In the genomic region with DNA sequence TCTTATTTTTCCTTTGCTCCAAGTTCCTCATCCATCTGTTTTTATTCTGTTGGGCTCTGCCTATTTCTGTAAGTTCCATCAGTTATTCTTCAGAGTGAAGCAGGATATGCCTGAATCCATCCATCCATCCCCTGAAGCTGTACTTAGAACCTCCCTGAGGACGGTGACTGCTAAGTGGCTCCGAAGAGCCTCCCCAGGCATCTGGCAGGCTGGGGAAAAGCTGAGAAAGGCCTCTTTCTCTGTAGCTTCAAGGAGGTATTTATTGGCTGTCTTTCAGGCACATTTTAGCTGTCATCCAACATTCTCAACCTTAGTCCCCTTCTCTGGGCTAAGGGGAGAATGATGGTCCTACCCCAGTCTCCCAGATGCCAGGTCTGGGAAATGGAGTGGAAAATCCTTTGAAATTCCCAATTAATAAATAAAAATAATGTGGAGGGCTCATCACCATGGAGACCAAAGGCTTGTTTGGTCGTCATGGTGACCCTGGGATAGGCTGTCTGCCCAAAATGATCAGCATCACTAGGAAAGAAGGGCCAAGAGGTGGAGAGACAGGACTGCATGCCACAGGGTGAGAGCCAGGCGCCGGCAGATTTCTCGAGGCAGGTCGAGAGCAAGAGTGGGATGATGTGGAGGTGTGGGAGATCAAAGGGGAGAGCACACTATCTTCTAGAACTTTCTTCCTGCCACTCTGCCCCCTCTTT, we compare ENCODE assay signal across 15 cellular contexts.
DNase-seq lines count a peak whose midpoint lies in the region; ATAC-seq lines count a peak whose summit lies in the region.
"Had no signal": no experiment of that assay in that cellular context is flagged by ENCODE, and none has a peak within 500 bp of the region (broad histone marks: within the 10 kb centered on the region; RNA-seq: fewer than 3 reads in every experiment).

No MANE protein-coding gene starts in this region.

- no peaks in the 10 kb centered on the region for H3K9me3 ChIP-seq in iPS-20b (ENCODE audit: insufficient read depth, low read depth, low read length)
- H3K9me3 ChIP-seq: MG63, right lobe of liver had no signal

- H3K9ac ChIP-seq in iPS-20b (ENCODE audit: low read depth, low read length): peak overlapping the region; percentile 57; the same call in 1 of the 2 replicates

- no peak for DNase-seq in activated naive CD4-positive, alpha-beta T cell treated with anti-CD3 and anti-CD28 coated beads, Interleukin-2, amount 10 ng/mL, durations not matched to agents 7 days and 5 days
- no peak for DNase-seq in activated naive CD4-positive, alpha-beta T cell treated with anti-CD3 and anti-CD28 coated beads, Interleukin-2, amount 50 U/mL, for 16 hours
- DNase-seq in NCI-H69 (lab: John Stamatoyannopoulos, UW): peak; percentile 74
- DNase-seq in T1000 (lab: John Stamatoyannopoulos, UW): no peak
- no peak for DNase-seq in activated CD4-positive, alpha-beta memory T cell treated with anti-CD3 and anti-CD28 coated beads, Interleukin-2, amount 10 ng/mL, durations not matched to agents 7 days and 5 days
- no peak for DNase-seq in NK-92 treated with Interleukin-12 subunit alpha and Interleukin-12 subunit beta, amount 100 ng/mL, for 24 hours (lab: John Stamatoyannopoulos, UW)
- DNase-seq: activated gamma-delta T cell, MG63, NCI-H510A, PC-9, right lobe of liver, tibial artery had no signal

- H3K27me3 Mint-ChIP-seq in activated naive CD4-positive, alpha-beta T cell treated with anti-CD3 and anti-CD28 coated beads, Interleukin-2, amount 10 ng/mL, durations not matched to agents 7 days and 5 days: peaks cover 61% of the 10 kb centered on the region
- H3K27me3 Mint-ChIP-seq in activated CD4-positive, alpha-beta memory T cell treated with anti-CD3 and anti-CD28 coated beads, Interleukin-2, amount 10 ng/mL, durations not matched to agents 7 days and 5 days: peaks cover 16% of the 10 kb centered on the region

- no peak for ATAC-seq in GM21390 (IDR thresholded peaks at IDR 0.05; ENCODE audit: unreplicated experiment)
- ATAC-seq: natural killer cell treated with Interleukin-12 subunit alpha and Interleukin-12 subunit beta and Interleukin-15 and Interleukin-18, amount 100 ng/mL, for 72 hours; right lobe of liver had no signal

- H3K36me3 Mint-ChIP-seq in activated naive CD4-positive, alpha-beta T cell treated with anti-CD3 and anti-CD28 coated beads, Interleukin-2, amount 10 ng/mL, durations not matched to agents 7 days and 5 days: peaks cover 9% of the 10 kb centered on the region
- H3K36me3 Mint-ChIP-seq in activated CD4-positive, alpha-beta memory T cell treated with anti-CD3 and anti-CD28 coated beads, Interleukin-2, amount 10 ng/mL, durations not matched to agents 7 days and 5 days (ENCODE audit: low read depth): no peaks in the 10 kb centered on the region
- H3K36me3 Mint-ChIP-seq: natural killer cell treated with Interleukin-12 subunit alpha and Interleukin-12 subunit beta and Interleukin-15 and Interleukin-18, amount 100 ng/mL, for 72 hours had no signal

- peak overlapping the region; percentile 57; the same call in 1 of the 2 replicates for H3K4me3 ChIP-seq in iPS-20b (ENCODE audit: low read length)
- H3K4me3 ChIP-seq: MG63, PC-9, right lobe of liver, tibial artery had no signal

- H3K27ac Mint-ChIP-seq in activated naive CD4-positive, alpha-beta T cell treated with anti-CD3 and anti-CD28 coated beads, Interleukin-2, amount 10 ng/mL, durations not matched to agents 7 days and 5 days: peak overlapping the region; percentile 49
- H3K27ac Mint-ChIP-seq in activated CD4-positive, alpha-beta memory T cell treated with anti-CD3 and anti-CD28 coated beads, Interleukin-2, amount 10 ng/mL, durations not matched to agents 7 days and 5 days: no peak overlapping the region
- H3K27ac Mint-ChIP-seq: natural killer cell treated with Interleukin-12 subunit alpha and Interleukin-12 subunit beta and Interleukin-15 and Interleukin-18, amount 100 ng/mL, for 72 hours had no signal

- no peaks in the 10 kb centered on the region; the same call in 1 of the 2 replicates for H3K27me3 ChIP-seq in iPS-20b (ENCODE audit: insufficient read depth, low read length)
- H3K27me3 ChIP-seq: MG63 had no signal

- CTCF ChIA-PET in activated naive CD4-positive, alpha-beta T cell treated with anti-CD3 and anti-CD28 coated beads, Interleukin-2, amount 10 ng/mL, durations not matched to agents 7 days and 5 days (lab: Charles Lee): no interaction called here
- CTCF ChIA-PET in activated CD4-positive, alpha-beta memory T cell treated with anti-CD3 and anti-CD28 coated beads, Interleukin-2, amount 10 ng/mL, durations not matched to agents 7 days and 5 days (lab: Charles Lee): no interaction called here

- POLR2A ChIA-PET in activated CD4-positive, alpha-beta memory T cell treated with anti-CD3 and anti-CD28 coated beads, Interleukin-2, amount 10 ng/mL, durations not matched to agents 7 days and 5 days (lab: Charles Lee): no interaction called here

- peaks cover 28% of the 10 kb centered on the region for H3K4me1 Mint-ChIP-seq in activated naive CD4-positive, alpha-beta T cell treated with anti-CD3 and anti-CD28 coated beads, Interleukin-2, amount 10 ng/mL, durations not matched to agents 7 days and 5 days
- H3K4me1 Mint-ChIP-seq in activated CD4-positive, alpha-beta memory T cell treated with anti-CD3 and anti-CD28 coated beads, Interleukin-2, amount 10 ng/mL, durations not matched to agents 7 days and 5 days: peaks cover 6% of the 10 kb centered on the region

- no peaks in the 10 kb centered on the region for H3K36me3 ChIP-seq in iPS-20b (ENCODE audit: insufficient read depth, low read depth, low read length)
- H3K36me3 ChIP-seq: MG63, right lobe of liver, tibial artery had no signal

- H3K4me3 Mint-ChIP-seq in activated naive CD4-positive, alpha-beta T cell treated with anti-CD3 and anti-CD28 coated beads, Interleukin-2, amount 10 ng/mL, durations not matched to agents 7 days and 5 days: no peak overlapping the region
- H3K4me3 Mint-ChIP-seq in activated CD4-positive, alpha-beta memory T cell treated with anti-CD3 and anti-CD28 coated beads, Interleukin-2, amount 10 ng/mL, durations not matched to agents 7 days and 5 days: no peak overlapping the region
- H3K4me3 Mint-ChIP-seq: natural killer cell treated with Interleukin-12 subunit alpha and Interleukin-12 subunit beta and Interleukin-15 and Interleukin-18, amount 100 ng/mL, for 72 hours had no signal

- H3K9me3 Mint-ChIP-seq in activated naive CD4-positive, alpha-beta T cell treated with anti-CD3 and anti-CD28 coated beads, Interleukin-2, amount 10 ng/mL, durations not matched to agents 7 days and 5 days: peaks cover 20% of the 10 kb centered on the region
- H3K9me3 Mint-ChIP-seq in activated CD4-positive, alpha-beta memory T cell treated with anti-CD3 and anti-CD28 coated beads, Interleukin-2, amount 10 ng/mL, durations not matched to agents 7 days and 5 days: peaks cover 11% of the 10 kb centered on the region
- H3K9me3 Mint-ChIP-seq: natural killer cell treated with Interleukin-12 subunit alpha and Interleukin-12 subunit beta and Interleukin-15 and Interleukin-18, amount 100 ng/mL, for 72 hours had no signal

- peaks cover 23% of the 10 kb centered on the region; the same call in 1 of the 2 replicates for H3K4me1 ChIP-seq in iPS-20b (ENCODE audit: insufficient read depth, low read length)
- H3K4me1 ChIP-seq: right lobe of liver, tibial artery had no signal

- no peak overlapping the region for H3K27ac ChIP-seq in iPS-20b (ENCODE audit: low read length)
- H3K27ac ChIP-seq: PC-9, right lobe of liver, tibial artery had no signal
